Comparison of ENCODE assay signal across 3 cellular contexts in the genomic region with DNA sequence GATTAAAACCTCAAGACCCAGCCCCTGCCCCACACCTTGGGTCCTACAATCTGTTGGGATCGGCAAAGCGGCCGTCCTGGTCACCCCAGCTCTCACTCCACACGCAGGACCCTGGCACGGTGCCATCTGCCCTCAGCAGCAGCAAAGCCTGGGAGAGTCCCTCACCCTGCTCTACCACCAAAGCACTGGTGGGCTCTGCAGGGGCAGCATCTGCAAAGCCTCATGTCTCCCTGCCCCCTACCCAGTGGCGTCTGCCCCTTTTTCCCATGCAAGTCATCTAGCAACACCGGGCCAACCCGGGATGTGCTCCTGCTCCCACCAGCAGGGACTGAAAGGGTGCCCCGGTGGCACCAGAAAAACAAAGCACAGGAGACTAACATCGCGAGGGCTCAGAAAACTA.
TF ChIP-seq lines count a peak whose summit lies in the region.

No MANE protein-coding gene starts in this region.

TF ChIP-seq in GM23338, 12 proteins besides CTCF, POLR2A, EP300 and RAD21:
- TF ChIP-seq ETS1 (IDR thresholded peaks at IDR 0.05) = no peak
- TF ChIP-seq STAT1 (IDR thresholded peaks at IDR 0.05; ENCODE audit: unreplicated experiment) = no peak
- no peak for TF ChIP-seq EZH2phosphoT487 (IDR thresholded peaks at IDR 0.05; ENCODE audit: unreplicated experiment)
- TF ChIP-seq ZNF114 (CRISPR knock-in tag; IDR thresholded peaks at IDR 0.05) = no peak
- no peak for TF ChIP-seq JUNB (IDR thresholded peaks at IDR 0.05; ENCODE audit: unreplicated experiment)
- TF ChIP-seq EZH2 (IDR thresholded peaks at IDR 0.05; ENCODE audit: low read depth, unreplicated experiment) = no peak
- no peak for TF ChIP-seq NANOG (IDR thresholded peaks at IDR 0.05; ENCODE audit: borderline replicate concordance)
- no peak for TF ChIP-seq ZNF331 (CRISPR knock-in tag; IDR thresholded peaks at IDR 0.05; ENCODE audit: low read depth)
- TF ChIP-seq POLR2AphosphoS5 (IDR thresholded peaks at IDR 0.05; ENCODE audit: low read depth) = no peak
- TF ChIP-seq CREB1 (CRISPR knock-in tag; IDR thresholded peaks at IDR 0.05; ENCODE audit: low read depth) = no peak

TF ChIP-seq in IMR-90, 13 proteins besides CTCF, POLR2A, EP300 and RAD21:
- TF ChIP-seq NFE2L2 (IDR thresholded peaks at IDR 0.05; ENCODE audit: low read depth, low read length) = no peak

TF ChIP-seq in H1, 55 proteins besides CTCF, POLR2A, EP300 and RAD21:
- no peak for TF ChIP-seq SP4 (IDR thresholded peaks at IDR 0.05; ENCODE audit: low read length)
- TF ChIP-seq, protein P1, sequence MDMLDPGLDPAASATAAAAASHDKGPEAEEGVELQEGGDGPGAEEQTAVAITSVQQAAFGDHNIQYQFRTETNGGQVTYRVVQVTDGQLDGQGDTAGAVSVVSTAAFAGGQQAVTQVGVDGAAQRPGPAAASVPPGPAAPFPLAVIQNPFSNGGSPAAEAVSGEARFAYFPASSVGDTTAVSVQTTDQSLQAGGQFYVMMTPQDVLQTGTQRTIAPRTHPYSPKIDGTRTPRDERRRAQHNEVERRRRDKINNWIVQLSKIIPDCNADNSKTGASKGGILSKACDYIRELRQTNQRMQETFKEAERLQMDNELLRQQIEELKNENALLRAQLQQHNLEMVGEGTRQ (IDR thresholded peaks at IDR 0.05; ENCODE audit: low read length) = no peak
- TF ChIP-seq SUZ12 (IDR thresholded peaks at IDR 0.05; ENCODE audit: low read length) = no peak
- no peak for TF ChIP-seq RNF2 (IDR thresholded peaks at IDR 0.05; ENCODE audit: borderline replicate concordance, low read depth, low read length, missing control alignments, poor library complexity, severe bottlenecking)
